10 cellular contexts compared by ENCODE assay signal in the genomic region with DNA sequence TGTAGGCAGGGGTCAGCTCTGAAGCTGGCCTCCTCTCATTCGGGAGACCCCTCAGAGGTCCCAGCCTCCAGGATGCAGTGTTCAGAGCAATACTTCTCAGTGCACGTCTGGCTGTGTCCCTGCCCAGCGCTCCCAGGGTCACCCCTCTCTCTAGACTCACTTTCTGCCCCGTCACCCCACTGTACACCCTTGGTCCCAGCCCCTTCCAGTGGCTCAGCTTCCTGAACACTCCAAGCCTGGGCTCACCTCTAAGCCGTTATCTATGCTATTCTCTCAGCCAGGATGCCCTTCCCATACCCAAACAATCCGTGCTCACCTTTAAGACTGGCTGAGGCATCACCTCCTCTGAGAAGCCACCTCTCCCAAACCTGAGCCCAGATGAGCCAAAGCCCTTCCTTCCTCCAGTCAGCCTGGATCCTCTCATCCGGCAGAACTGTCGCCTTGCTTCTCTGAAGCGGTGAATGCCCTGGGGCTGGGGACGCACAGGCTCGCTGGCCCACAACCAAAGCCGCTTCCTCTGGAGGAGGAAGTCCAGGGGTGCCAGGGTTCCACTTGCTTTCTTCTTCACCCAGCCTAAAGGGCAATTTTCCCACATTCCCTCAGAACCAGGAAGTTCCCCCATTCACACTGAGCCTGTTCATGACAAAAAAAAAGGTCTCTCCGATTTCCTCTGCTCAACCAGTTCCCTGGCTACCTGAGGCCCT. TPM values are rescaled to one million over a fixed set of nuclear protein-coding genes. Genes with fewer than 3 reads are reported as not detected.
A peak's percentile ranks its signal among the peaks of the same experiment; 100 is the strongest.
DNase-seq lines count a peak whose midpoint lies in the region; ATAC-seq, FAIRE-seq and TF ChIP-seq lines count a peak whose summit lies in the region.
"Had no signal": no experiment of that assay in that cellular context is flagged by ENCODE, and none has a peak within 500 bp of the region (broad histone marks: within the 10 kb centered on the region; RNA-seq: fewer than 3 reads in every experiment).

No MANE protein-coding gene starts in this region.

- FAIRE-seq in endothelial cell of umbilical vein (lab: Jason Lieb, UNC), result no peak

- no peak overlapping the region for H3K4me3 ChIP-seq in Caco-2 (ENCODE audit: low read depth, low read length)
- H3K4me3 ChIP-seq in PC-9, result no peak overlapping the region
- no peak overlapping the region for H3K4me3 ChIP-seq in endothelial cell of umbilical vein (replicated peaks in 1 of 3; ENCODE audit: insufficient read depth in 1 of 3, low read depth in 1 of 3, low read length in 3 of 3)
- no peak overlapping the region for H3K4me3 ChIP-seq in prostate gland

- BruUV-seq in Caco-2 (replicated peaks; lab: Mats Ljungman, UMichigan), result no TSS peak
- BruUV-seq in PC-9 (replicated peaks; lab: Mats Ljungman, UMichigan), result no TSS peak
- BruUV-seq in endothelial cell of umbilical vein (replicated peaks; lab: Mats Ljungman, UMichigan), result no TSS peak

- no peak for TF ChIP-seq CTCF in Caco-2 (IDR thresholded peaks at IDR 0.05; ENCODE audit: insufficient read depth in 1 of 2, low read depth in 1 of 2, low read length in 1 of 2, severe bottlenecking in 1 of 2, unreplicated experiment in 1 of 2)
- TF ChIP-seq CTCF in PC-9 (conservative IDR thresholded peaks at IDR 0.05), result no peak
- TF ChIP-seq CTCF in endothelial cell of umbilical vein (IDR thresholded peaks at IDR 0.05; ENCODE audit: extremely low read depth in 1 of 2, insufficient read depth in 1 of 2, low read depth in 1 of 2, low read length in 2 of 2), result no peak
- TF ChIP-seq CTCF in prostate gland (IDR thresholded peaks at IDR 0.05), result no peak

- H3K9me1 ChIP-seq in endothelial cell of umbilical vein (replicated peaks; ENCODE audit: control insufficient read depth, extremely low read depth, insufficient read depth, low read length), result no peaks in the 10 kb centered on the region

- H3K4me1 Mint-ChIP-seq in Caco-2 (ENCODE audit: low read depth, unreplicated experiment), result peaks cover 15% of the 10 kb centered on the region

- H3K79me2 ChIP-seq in PC-9 (ENCODE audit: low read depth), result no peaks in the 10 kb centered on the region
- H3K79me2 ChIP-seq in endothelial cell of umbilical vein (ENCODE audit: control insufficient read depth, insufficient read depth, low read length), result no peaks in the 10 kb centered on the region

- no peaks in the 10 kb centered on the region for H3K9me2 ChIP-seq in PC-9 (ENCODE audit: insufficient read depth)

- POLR2A ChIA-PET in Caco-2 (lab: Charles Lee) (no interaction called here), PC-9 (lab: Charles Lee; ENCODE audit: unreplicated experiment) (no interaction called here), endothelial cell of umbilical vein (lab: Charles Lee) (interaction anchor here (0.7 to 1.7 kb wide), 3 partner anchors 30 to 1922 kb away, joined by 3 to 11 read pairs (median 4); a partner anchor contains a TSS)

- H3K9me3 ChIP-seq in Caco-2, result no peaks in the 10 kb centered on the region; the same call in 1 of the 2 replicates
- H3K9me3 ChIP-seq in PC-9 (ENCODE audit: insufficient read depth, low read depth), result no peaks in the 10 kb centered on the region
- H3K9me3 ChIP-seq in endothelial cell of umbilical vein (replicated peaks; ENCODE audit: control insufficient read depth, insufficient read depth, low read length), result no peaks in the 10 kb centered on the region
- no peaks in the 10 kb centered on the region for H3K9me3 ChIP-seq in prostate gland

- dilution Hi-C loops in endothelial cell of umbilical vein (cut with MboI; ENCODE audit: extremely low pct_ligation_motif_present, low sequenced_read_pairs), result no loop called here

- peak overlapping the region; percentile 22 for H3K27ac Mint-ChIP-seq in Caco-2 (ENCODE audit: unreplicated experiment)

- H3K4me1 ChIP-seq in Caco-2 (peaks cover 24% of the 10 kb centered on the region), PC-9 (replicated peaks; ENCODE audit: insufficient read depth) (peaks cover 27% of the 10 kb centered on the region), endothelial cell of umbilical vein (ENCODE audit: control insufficient read depth, extremely low read depth, insufficient read depth, low read length) (peaks cover 26% of the 10 kb centered on the region), prostate gland (replicated peaks) (peaks cover 16% of the 10 kb centered on the region)

- H2AFZ ChIP-seq in PC-9 (no peak overlapping the region), endothelial cell of umbilical vein (ENCODE audit: low read depth, low read length) (peak overlapping the region; percentile 29)

- H3K27me3 ChIP-seq in Caco-2 (replicated peaks; ENCODE audit: control insufficient read depth, insufficient read depth, low read length), result no peaks in the 10 kb centered on the region
- H3K27me3 ChIP-seq in PC-9 (ENCODE audit: insufficient read depth, low read depth), result no peaks in the 10 kb centered on the region
- peaks cover 0 to 2% of the 10 kb centered on the region in 2 experiments for H3K27me3 ChIP-seq in endothelial cell of umbilical vein (ENCODE audit: control insufficient read depth in 2 of 2, insufficient read depth in 2 of 2, low read length in 2 of 2)
- no peaks in the 10 kb centered on the region for H3K27me3 ChIP-seq in prostate gland (replicated peaks; ENCODE audit: insufficient read depth)

- no peak for DNase-seq in Caco-2
- DNase-seq in PC-9, result no peak
- DNase-seq in endothelial cell of umbilical vein (ENCODE audit: low read depth, low spot score), result peak; percentile 22
- peak; percentile 60 for DNase-seq in prostate gland (ENCODE audit: low spot score)
- DNase-seq in dedifferentiated amniotic fluid mesenchymal stem cell (ENCODE audit: extremely low spot score), result no peak
- DNase-seq: GOT3 had no signal

- H3K27ac ChIP-seq in PC-9 (0 out of 2 replicates have a peak overlapping the region, but pooled peaks have one; percentile 6), endothelial cell of umbilical vein (ENCODE audit: insufficient read depth, low read depth, low read length) (peak overlapping the region; percentile 72), prostate gland (peak overlapping the region; percentile 36 to 62)

- H3K4me3 Mint-ChIP-seq in Caco-2 (ENCODE audit: unreplicated experiment), result no peak overlapping the region

- H3K27me3 Mint-ChIP-seq in Caco-2 (ENCODE audit: insufficient read depth, unreplicated experiment), result no peaks in the 10 kb centered on the region

- H3K36me3 Mint-ChIP-seq in Caco-2 (ENCODE audit: insufficient read depth, unreplicated experiment), result peaks cover 6% of the 10 kb centered on the region
- H3K36me3 Mint-ChIP-seq: activated naive CD4-positive, alpha-beta T cell treated with anti-CD3 and anti-CD28 coated beads, Interleukin-2, amount 50 U/mL, for 72 hours had no signal

- TF ChIP-seq POLR2A in endothelial cell of umbilical vein (IDR thresholded peaks at IDR 0.05; ENCODE audit: low read depth, low read length) (no peak), prostate gland (IDR thresholded peaks at IDR 0.05) (no peak)

- H3K36me3 ChIP-seq in Caco-2 (ENCODE audit: control insufficient read depth, insufficient read depth, low read length) (no peaks in the 10 kb centered on the region), PC-9 (ENCODE audit: low read depth) (no peaks in the 10 kb centered on the region), endothelial cell of umbilical vein (ENCODE audit: control insufficient read depth in 2 of 2, extremely low read depth in 1 of 2, insufficient read depth in 2 of 2, low read length in 2 of 2) (no peaks in the 10 kb centered on the region), prostate gland (no peaks in the 10 kb centered on the region)

- CTCF ChIA-PET in Caco-2 (lab: Charles Lee), result no interaction called here
- CTCF ChIA-PET in PC-9 (lab: Charles Lee), result no interaction called here
- CTCF ChIA-PET in endothelial cell of umbilical vein (lab: Charles Lee), result interaction anchor here (0.8 to 1.8 kb wide), 4 partner anchors 11 to 367 kb away, joined by 3 to 12 read pairs (median 6); no protein-coding TSS in a partner anchor

- H3K4me2 ChIP-seq in PC-9, result peak overlapping the region; percentile 36; the same call in 1 of the 2 replicates
- H3K4me2 ChIP-seq in endothelial cell of umbilical vein (ENCODE audit: insufficient read depth, low read length), result no peak overlapping the region

- H3K9ac ChIP-seq in endothelial cell of umbilical vein (replicated peaks; ENCODE audit: extremely low read depth, insufficient read depth, low read length), result peak overlapping the region; percentile 22

- no peaks in the 10 kb centered on the region for H4K20me1 ChIP-seq in PC-9 (ENCODE audit: insufficient read depth)
- H4K20me1 ChIP-seq in endothelial cell of umbilical vein (replicated peaks; ENCODE audit: control insufficient read depth, extremely low read depth, insufficient read depth, low read length), result no peaks in the 10 kb centered on the region

- H3F3A ChIP-seq in PC-9 (ENCODE audit: insufficient read depth, low read depth), result peaks cover 5% of the 10 kb centered on the region; the same call in 1 of the 2 replicates

- no peaks in the 10 kb centered on the region for H3K9me3 Mint-ChIP-seq in Caco-2 (ENCODE audit: unreplicated experiment)

- ATAC-seq in GM19324 (IDR thresholded peaks at IDR 0.05; ENCODE audit: low FRiP score, unreplicated experiment) (no peak), GM21786 (IDR thresholded peaks at IDR 0.05; ENCODE audit: unreplicated experiment) (no peak), GM18502 (IDR thresholded peaks at IDR 0.05; ENCODE audit: poor library complexity, unreplicated experiment) (no peak)

- 46% methylated on average over 13 of the region's 13 CpGs for WGBS in prostate gland

- intact Hi-C loops in Caco-2 (cut with micrococcal nuclease; ENCODE audit: unreplicated experiment) (no loop called here), PC-9 (cut with micrococcal nuclease; ENCODE audit: unreplicated experiment) (no loop called here), endothelial cell of umbilical vein (cut with micrococcal nuclease) (no loop called here), prostate gland (cut with DNase I) (loop anchor here (10.0 kb wide), 1 partner anchor 704 kb away; no protein-coding TSS in a partner anchor)

RNA-seq across cellular contexts. Expression of a gene that starts 13.7 kb away (rescaled TPM):
- 15.0 and 25.5 TPM in 2 replicates for total RNA-seq in Caco-2 (2022)
- 5.1 and 7.6 TPM in 2 replicates for total RNA-seq in PC-9 (2021)
- 5.2 and 9.0 TPM in 2 replicates for total RNA-seq in endothelial cell of umbilical vein
- polyA plus RNA-seq in endothelial cell of umbilical vein, result 4.1 and 6.6 TPM in 2 replicates
- polyA plus RNA-seq in endothelial cell of umbilical vein (2011; cell fraction: cytosol; rRNA removed), result 1.6 and 2.5 TPM in 2 replicates
- polyA plus RNA-seq in endothelial cell of umbilical vein (2011; cell fraction: nucleus; rRNA removed), result 1.9 TPM in 2 replicates
- 0.99 and 2.3 TPM in 2 replicates for polyA plus RNA-seq in endothelial cell of umbilical vein (2012)
- polyA minus RNA-seq in endothelial cell of umbilical vein, result 1.4 and 2.4 TPM in 2 replicates
- 55.3 TPM for polyA minus RNA-seq in endothelial cell of umbilical vein (2011; cell fraction: cytosol; rRNA and poly(A)+ RNA removed)
- 0.63 and 2.2 TPM in 2 replicates for polyA minus RNA-seq in endothelial cell of umbilical vein (2011; cell fraction: nucleus; rRNA and poly(A)+ RNA removed)
- total RNA-seq in prostate gland, result 10 to 100 TPM; 36.5 to 42.7 TPM

RNA-seq across cellular contexts. Expression of a gene that starts 30.0 kb away (rescaled TPM):
- total RNA-seq in Caco-2 (2022) (18.7 and 19.1 TPM in 2 replicates), PC-9 (2021) (10.7 and 14.1 TPM in 2 replicates), endothelial cell of umbilical vein (44.5 and 51.5 TPM in 2 replicates), prostate gland (10 to 100 TPM; 12.4 to 20.4 TPM)
- 38.5 and 45.6 TPM in 2 replicates for polyA plus RNA-seq in endothelial cell of umbilical vein
- polyA plus RNA-seq in endothelial cell of umbilical vein (2011; cell fraction: cytosol; rRNA removed), result 20.7 and 42.6 TPM in 2 replicates
- 9.4 and 13.0 TPM in 2 replicates for polyA plus RNA-seq in endothelial cell of umbilical vein (2011; cell fraction: nucleus; rRNA removed)
- polyA plus RNA-seq in endothelial cell of umbilical vein (2012), result 36.8 and 57.9 TPM in 2 replicates
- 3.8 and 5.2 TPM in 2 replicates for polyA minus RNA-seq in endothelial cell of umbilical vein
- polyA minus RNA-seq in endothelial cell of umbilical vein (2011; cell fraction: cytosol; rRNA and poly(A)+ RNA removed), result 76.2 TPM
- 4.0 and 13.1 TPM in 2 replicates for polyA minus RNA-seq in endothelial cell of umbilical vein (2011; cell fraction: nucleus; rRNA and poly(A)+ RNA removed)

Comparison
In these comparisons a context has a peak if more than half of its experiments do, and no peak if none do; other contexts are left out.
1. DNase-seq: peak in endothelial cell of umbilical vein (single experiment) and prostate gland (single experiment); none in Caco-2 (0 of 2), PC-9 (0 of 2) and dedifferentiated amniotic fluid mesenchymal stem cell (single experiment).
2. H3K27ac ChIP-seq: peak in every context shown above with its lines; median percentile 72 in endothelial cell of umbilical vein; 49 in prostate gland; 6 in PC-9.